14 cellular contexts compared by ENCODE assay signal in the genomic region with DNA sequence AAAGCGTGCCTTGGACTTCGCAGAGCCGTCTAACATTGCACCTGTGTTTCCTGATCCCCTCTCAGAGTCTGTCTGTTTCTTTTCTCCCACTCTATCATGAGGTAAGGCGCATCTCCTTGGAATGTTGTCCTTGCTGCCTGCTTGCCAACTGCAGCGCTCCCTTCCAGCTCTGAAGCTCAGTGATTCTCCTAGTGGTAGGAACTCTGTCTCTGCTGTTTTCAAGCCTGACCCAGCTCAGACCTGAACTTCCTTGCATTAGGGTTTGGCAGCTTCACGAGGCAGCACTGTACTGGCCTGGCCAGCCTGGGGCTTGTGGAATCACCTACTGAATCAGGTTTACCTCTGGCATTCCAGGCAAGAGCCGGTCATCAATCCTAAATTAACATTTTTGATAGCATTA.
DNase-seq lines count a peak whose midpoint lies in the region; ATAC-seq, FAIRE-seq and TF ChIP-seq lines count a peak whose summit lies in the region.
"Had no signal": no experiment of that assay in that cellular context is flagged by ENCODE, and none has a peak within 500 bp of the region (broad histone marks: within the 10 kb centered on the region; RNA-seq: fewer than 3 reads in every experiment).

No MANE protein-coding gene starts in this region.

- H3K9me3 Mint-ChIP-seq in activated T-cell treated with anti-CD3 and anti-CD28 coated beads, Interleukin-2, amount 50 U/mL, for 72 hours: no peaks in the 10 kb centered on the region
- H3K9me3 Mint-ChIP-seq: CD4-positive, alpha-beta T cell had no signal

- H3K9me2 ChIP-seq in MM.1S (replicated peaks; ENCODE audit: insufficient read depth, low read length): no peaks in the 10 kb centered on the region

- H3K9me3 ChIP-seq in breast epithelium: no peaks in the 10 kb centered on the region
- H3K9me3 ChIP-seq in HepG2 (ENCODE audit: low read length): no peaks in the 10 kb centered on the region
- H3K9me3 ChIP-seq in MM.1S (replicated peaks; ENCODE audit: insufficient read depth, low read length): no peaks in the 10 kb centered on the region

- POLR2A ChIA-PET in HepG2 (lab: Yijun Ruan, JAX): no interaction called here

- 0% methylated on average over 7 of the region's 7 CpGs for WGBS in HepG2 (ENCODE audit: low lambda C conversion rate)

- TF ChIP-seq RAD21 in HepG2 (CRISPR knock-in tag; IDR thresholded peaks at IDR 0.05): no peak

- H4K20me1 ChIP-seq in HepG2 (ENCODE audit: insufficient read depth, low read length): no peaks in the 10 kb centered on the region
- H4K20me1 ChIP-seq in MM.1S (ENCODE audit: insufficient read depth, low read length): no peaks in the 10 kb centered on the region

- intact Hi-C loops in breast epithelium (cut with DNase I; ENCODE audit: low total_unique reads): no loop called here
- intact Hi-C loops in HepG2 (cut with micrococcal nuclease; ENCODE audit: unreplicated experiment): no loop called here

- no peaks in the 10 kb centered on the region for H3K36me3 Mint-ChIP-seq in activated T-cell treated with anti-CD3 and anti-CD28 coated beads, Interleukin-2, amount 50 U/mL, for 72 hours (ENCODE audit: insufficient read depth in 2 of 2)

- in situ Hi-C loops in ACHN (cut with HindIII; ENCODE audit: low pct_ligation_motif_present, low pct_unique_long_range_greater_than_20kb, low sequenced_read_pairs): no loop called here
- in situ Hi-C loops in HepG2 (cut with HindIII; ENCODE audit: extremely low pct_ligation_motif_present, low pct_unique_long_range_greater_than_20kb): no loop called here

- TF ChIP-seq CTCF in HFF-Myc (IDR thresholded peaks at IDR 0.05; ENCODE audit: low read depth, low read length, missing control alignments): peak; percentile 35
- TF ChIP-seq CTCF in breast epithelium (IDR thresholded peaks at IDR 0.05): peak; percentile 51 to 61 (median 53)
- TF ChIP-seq CTCF in HepG2 (CRISPR knock-in tag; IDR thresholded peaks at IDR 0.05): no peak
- TF ChIP-seq CTCF in MM.1S (IDR thresholded peaks at IDR 0.05; ENCODE audit: low read length): no peak

- no peaks in the 10 kb centered on the region for H3F3A ChIP-seq in MM.1S (ENCODE audit: insufficient read depth, low read length)

- ATAC-seq in HepG2: peak; percentile 61
- ATAC-seq in activated T-cell treated with anti-CD3 and anti-CD28 coated beads, Interleukin-2, amount 50 U/mL, for 72 hours (replicated peaks in 1 of 2): no peak
- ATAC-seq: left colon had no signal

- H3K79me2 ChIP-seq in HepG2 (ENCODE audit: insufficient read depth, low read length): no peaks in the 10 kb centered on the region
- H3K79me2 ChIP-seq in MM.1S (ENCODE audit: low read length): no peaks in the 10 kb centered on the region

- CTCF ChIA-PET in HepG2 (lab: Yijun Ruan, JAX; ENCODE audit: low intra/inter-chr PET ratio, low total read pairs): no interaction called here

- H3K9ac ChIP-seq in HepG2 (ENCODE audit: insufficient read depth, low read depth, low read length): no peak overlapping the region
- no peak overlapping the region for H3K9ac ChIP-seq in MM.1S (ENCODE audit: low read length)

- TF ChIP-seq EP300 in HepG2 (IDR thresholded peaks at IDR 0.05; ENCODE audit: low read depth in 2 of 2, low read length in 2 of 2): no peak
- no peak for TF ChIP-seq EP300 in HepG2 (CRISPR knock-in tag; IDR thresholded peaks at IDR 0.05; ENCODE audit: borderline replicate concordance)

- peak; percentile 87 for DNase-seq in ACHN
- no peak for DNase-seq in HFF-Myc (ENCODE audit: extremely low read depth, low read depth)
- DNase-seq in breast epithelium (ENCODE audit: low spot score in 2 of 2): peak in 1 of 2 donors; percentile 61
- DNase-seq in HepG2 (ENCODE audit: low spot score): no peak
- no peak for DNase-seq in midbrain (lab: John Stamatoyannopoulos, UW)
- no peak for DNase-seq in AML-193 (lab: John Stamatoyannopoulos, UW)
- no peak for DNase-seq in MM.1S
- no peak for DNase-seq in activated T-cell treated with anti-CD3 and anti-CD28 coated beads, Interleukin-2, amount 50 U/mL, for 72 hours
- DNase-seq: activated CD4-positive, CD25-positive, alpha-beta regulatory T cell; amniotic stem cell; CD4-positive, alpha-beta T cell; left colon; NCI-H2171 treated with DMSO at 0.1 percent for 48 hours; stimulated activated CD4-positive, alpha-beta T cell treated with anti-CD3 and anti-CD28 coated beads, Interleukin-2, amount 100 ng/mL, for 48 hours had no signal

- TF ChIP-seq POLR2A in breast epithelium (IDR thresholded peaks at IDR 0.05): no peak
- TF ChIP-seq POLR2A in HepG2 (IDR thresholded peaks at IDR 0.05; ENCODE audit: insufficient read depth in 1 of 2, low read depth in 2 of 2, low read length in 2 of 2): no peak

- H3K4me2 ChIP-seq in HepG2 (ENCODE audit: low read depth, low read length) (no peak overlapping the region), MM.1S (ENCODE audit: low read depth, low read length) (no peak overlapping the region)

- FAIRE-seq in HepG2 (lab: Jason Lieb, UNC): no peak

- no peak overlapping the region for H3K4me3 Mint-ChIP-seq in activated T-cell treated with anti-CD3 and anti-CD28 coated beads, Interleukin-2, amount 50 U/mL, for 72 hours
- H3K4me3 Mint-ChIP-seq: CD4-positive, alpha-beta T cell had no signal

- BruUV-seq in HepG2 (replicated peaks; lab: Mats Ljungman, UMichigan): no TSS peak

- no peak overlapping the region for H3K27ac Mint-ChIP-seq in activated T-cell treated with anti-CD3 and anti-CD28 coated beads, Interleukin-2, amount 50 U/mL, for 72 hours
- H3K27ac Mint-ChIP-seq: CD4-positive, alpha-beta T cell had no signal

- H3K27me3 Mint-ChIP-seq in activated T-cell treated with anti-CD3 and anti-CD28 coated beads, Interleukin-2, amount 50 U/mL, for 72 hours (ENCODE audit: low read depth): peaks cover 19% of the 10 kb centered on the region

- H3K27me3 ChIP-seq in breast epithelium (no peaks in the 10 kb centered on the region), HepG2 (ENCODE audit: control insufficient read depth in 1 of 2, insufficient read depth in 2 of 2, low read length in 2 of 2) (no peaks in the 10 kb centered on the region), MM.1S (replicated peaks; ENCODE audit: insufficient read depth, low read length) (no peaks in the 10 kb centered on the region)

- no peaks in the 10 kb centered on the region for H3K4me1 ChIP-seq in breast epithelium
- no peaks in the 10 kb centered on the region for H3K4me1 ChIP-seq in HepG2 (ENCODE audit: insufficient read depth, low read length)
- H3K4me1 ChIP-seq in MM.1S (ENCODE audit: low read length): no peaks in the 10 kb centered on the region

- no peak overlapping the region for H2AFZ ChIP-seq in HepG2 (ENCODE audit: low read length)
- H2AFZ ChIP-seq in MM.1S (ENCODE audit: low read length): no peak overlapping the region

- H3K27ac ChIP-seq in breast epithelium (no peak overlapping the region), HepG2 (ENCODE audit: extremely low read length, insufficient read depth, low read length) (no peak overlapping the region), MM.1S (ENCODE audit: low read length) (no peak overlapping the region)

- no peak overlapping the region for H3K4me3 ChIP-seq in HFF-Myc (replicated peaks; ENCODE audit: low read depth, low read length)
- H3K4me3 ChIP-seq in breast epithelium: no peak overlapping the region
- H3K4me3 ChIP-seq in HepG2 (replicated peaks in 1 of 3; ENCODE audit: insufficient read depth in 1 of 3, low read depth in 2 of 3, low read length in 3 of 3): no peak overlapping the region
- H3K4me3 ChIP-seq in MM.1S (ENCODE audit: low read length): no peak overlapping the region

- H3K4me1 Mint-ChIP-seq in activated T-cell treated with anti-CD3 and anti-CD28 coated beads, Interleukin-2, amount 50 U/mL, for 72 hours (ENCODE audit: low read depth): no peaks in the 10 kb centered on the region

- H3K36me3 ChIP-seq in breast epithelium (no peaks in the 10 kb centered on the region), HepG2 (replicated peaks in 1 of 2; ENCODE audit: control insufficient read depth in 1 of 2, insufficient read depth in 2 of 2, low read length in 2 of 2) (no peaks in the 10 kb centered on the region), MM.1S (replicated peaks; ENCODE audit: insufficient read depth, low read length) (no peaks in the 10 kb centered on the region)

TF ChIP-seq in HepG2, 621 proteins besides CTCF, POLR2A, EP300 and RAD21:
- TF ChIP-seq TEAD3 (CRISPR knock-in tag; optimal IDR thresholded peaks at IDR 0.05; ENCODE audit: borderline replicate concordance) (peak; percentile 67), NFYB (CRISPR knock-in tag; IDR thresholded peaks at IDR 0.05) (no peak)

Comparison
In these comparisons a context has a peak if more than half of its experiments do, and no peak if none do; other contexts are left out.
1. CTCF ChIP-seq: peak in HFF-Myc (single experiment) and breast epithelium (3 of 3); none in HepG2 (single experiment) and MM.1S (single experiment).